Comparison of ENCODE assay signal across 8 cellular contexts in the genomic region with DNA sequence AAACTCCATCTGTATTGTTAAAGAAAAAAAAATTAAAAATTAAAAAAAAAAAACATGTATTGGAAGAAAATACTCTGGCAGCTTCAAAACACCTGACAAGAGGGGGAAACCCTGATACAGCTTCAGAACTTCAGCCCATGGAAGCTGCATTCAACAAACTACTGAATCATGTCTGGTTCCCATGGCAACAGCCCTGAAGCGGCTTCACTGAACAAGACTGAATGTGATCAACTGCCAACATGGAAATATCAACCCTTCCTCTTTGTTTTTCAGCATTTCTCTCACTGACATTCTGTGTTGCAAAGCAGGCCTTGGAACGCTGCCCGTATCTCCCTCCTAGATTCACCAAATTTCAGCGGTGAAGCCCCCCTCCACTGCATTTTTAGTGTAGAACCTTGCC. TPM values are rescaled to one million over a fixed set of nuclear protein-coding genes. Genes with fewer than 3 reads are reported as not detected.
DNase-seq lines count a peak whose midpoint lies in the region; ATAC-seq and TF ChIP-seq lines count a peak whose summit lies in the region.
"Had no signal": no experiment of that assay in that cellular context is flagged by ENCODE, and none has a peak within 500 bp of the region (broad histone marks: within the 10 kb centered on the region; RNA-seq: fewer than 3 reads in every experiment).

No MANE protein-coding gene starts in this region.

- H4K20me1 ChIP-seq in neural cell (ENCODE audit: insufficient read depth) = no peaks in the 10 kb centered on the region

- H3K4me1 Mint-ChIP-seq in activated CD8-positive, alpha-beta T cell treated with anti-CD3 and anti-CD28 coated beads for 36 hours (ENCODE audit: low read depth) = peaks cover 16% of the 10 kb centered on the region

- peak; percentile 53 for TF ChIP-seq RAD21 in neural cell (conservative IDR thresholded peaks at IDR 0.05)

- TF ChIP-seq CTCF in NB4 (IDR thresholded peaks at IDR 0.05; ENCODE audit: low read depth, low read length) (no peak), esophagus squamous epithelium (IDR thresholded peaks at IDR 0.05) (no peak), neural cell (IDR thresholded peaks at IDR 0.05; ENCODE audit: poor library complexity, severe bottlenecking) (peak; percentile 24)
- TF ChIP-seq CTCF in activated CD8-positive, alpha-beta T cell treated with anti-CD3 and anti-CD28 coated beads for 36 hours (IDR thresholded peaks at IDR 0.05) = no peak

- H3K36me3 Mint-ChIP-seq in activated CD8-positive, alpha-beta T cell treated with anti-CD3 and anti-CD28 coated beads for 36 hours (ENCODE audit: low read depth) = no peaks in the 10 kb centered on the region

- H3K9me3 ChIP-seq in esophagus squamous epithelium = no peaks in the 10 kb centered on the region
- H3K9me3 ChIP-seq in neural cell (ENCODE audit: low read length) = no peaks in the 10 kb centered on the region
- H3K9me3 ChIP-seq: SJCRH30 had no signal

- intact Hi-C loops in activated CD8-positive, alpha-beta T cell treated with anti-CD3 and anti-CD28 coated beads for 36 hours (cut with micrococcal nuclease) = no loop called here
- intact Hi-C loops in esophagus squamous epithelium (cut with DNase I) = loop anchor here (5.0 kb wide), 1 partner anchor 42 kb away; no protein-coding TSS in a partner anchor

- H2AFZ ChIP-seq in neural cell (ENCODE audit: low read depth, low read length) = peak overlapping the region; percentile 61

- CTCF ChIA-PET in activated CD8-positive, alpha-beta T cell treated with anti-CD3 and anti-CD28 coated beads for 36 hours (lab: Charles Lee) = interaction anchor here (1.6 kb wide), 1 partner anchor 11 kb away, joined by 3 read pairs; no protein-coding TSS in a partner anchor

- no peaks in the 10 kb centered on the region for H3F3A ChIP-seq in neural cell (ENCODE audit: insufficient read depth, low read length, poor library complexity, severe bottlenecking)

- peak overlapping the region; percentile 76 for H3K27ac Mint-ChIP-seq in activated CD8-positive, alpha-beta T cell treated with anti-CD3 and anti-CD28 coated beads for 36 hours

- no peak overlapping the region for H3K4me3 Mint-ChIP-seq in activated CD8-positive, alpha-beta T cell treated with anti-CD3 and anti-CD28 coated beads for 36 hours

- no peaks in the 10 kb centered on the region for H3K36me3 ChIP-seq in esophagus squamous epithelium
- H3K36me3 ChIP-seq in neural cell (ENCODE audit: insufficient read depth, low read length) = no peaks in the 10 kb centered on the region
- H3K36me3 ChIP-seq: SJCRH30 had no signal

- no peaks in the 10 kb centered on the region for H3K27me3 Mint-ChIP-seq in activated CD8-positive, alpha-beta T cell treated with anti-CD3 and anti-CD28 coated beads for 36 hours

- no peaks in the 10 kb centered on the region for H3K9me3 Mint-ChIP-seq in activated CD8-positive, alpha-beta T cell treated with anti-CD3 and anti-CD28 coated beads for 36 hours

- TF ChIP-seq POLR2A in NB4 (IDR thresholded peaks at IDR 0.05; ENCODE audit: extremely low read depth, insufficient read length) (no peak), esophagus squamous epithelium (IDR thresholded peaks at IDR 0.05) (no peak)

- peak overlapping the region; percentile 58 for H3K9ac ChIP-seq in neural cell (ENCODE audit: low read length)

- peak overlapping the region; percentile 71 to 88 (median 84) for H3K27ac ChIP-seq in esophagus squamous epithelium
- peak overlapping the region; percentile 86 for H3K27ac ChIP-seq in neural cell (ENCODE audit: low read length)
- H3K27ac ChIP-seq: SJCRH30 had no signal

- POLR2A ChIA-PET in activated CD8-positive, alpha-beta T cell treated with anti-CD3 and anti-CD28 coated beads for 36 hours (lab: Charles Lee) = interaction anchor here (0.8 to 1.6 kb wide), 5 partner anchors 12 to 84 kb away, joined by 3 to 4 read pairs (median 3); no protein-coding TSS in a partner anchor

- TF ChIP-seq EP300 in neural cell (conservative IDR thresholded peaks at IDR 0.05; ENCODE audit: poor library complexity, severe bottlenecking) = peak; percentile 52

- H3K27me3 ChIP-seq in esophagus squamous epithelium (no peaks in the 10 kb centered on the region), neural cell (ENCODE audit: insufficient read depth, low read depth, low read length) (no peaks in the 10 kb centered on the region)
- H3K27me3 ChIP-seq: SJCRH30 had no signal

- peaks cover 34 to 62% (median 38%) of the 10 kb centered on the region in 3 donors for H3K4me1 ChIP-seq in esophagus squamous epithelium

- WGBS in esophagus squamous epithelium, 2 donors = 16 to 41% methylated on average over 4 of the region's 4 CpGs

- no peaks in the 10 kb centered on the region for H3K9me2 ChIP-seq in neural cell (ENCODE audit: insufficient read depth, low read length)

- peak overlapping the region; percentile 37 for H3K4me2 ChIP-seq in neural cell (ENCODE audit: low read length)

- ATAC-seq in GM18868 (IDR thresholded peaks at IDR 0.05; ENCODE audit: unreplicated experiment) = peak; percentile 76
- peak; percentile 73 for ATAC-seq in activated CD8-positive, alpha-beta T cell treated with anti-CD3 and anti-CD28 coated beads for 36 hours
- ATAC-seq in HG02642 (IDR thresholded peaks at IDR 0.05; ENCODE audit: poor library complexity, unreplicated experiment) = no peak

- no peaks in the 10 kb centered on the region for H3K79me2 ChIP-seq in neural cell (replicated peaks; ENCODE audit: insufficient read depth, low read length)

- H3K4me3 ChIP-seq in NB4 (ENCODE audit: low read depth, low read length) = no peak overlapping the region
- peak overlapping the region in 1 of 4 donors; percentile 9 for H3K4me3 ChIP-seq in esophagus squamous epithelium
- H3K4me3 ChIP-seq in neural cell (ENCODE audit: low read length) = peak overlapping the region; percentile 43
- H3K4me3 ChIP-seq: SJCRH30 had no signal

- DNase-seq in NB4 (ENCODE audit: low read depth) (peak; percentile 57), esophagus squamous epithelium (lab: John Stamatoyannopoulos, UW) (no peak), ureter (ENCODE audit: low spot score) (peak; percentile 58)
- peak; percentile 80 for DNase-seq in activated CD8-positive, alpha-beta T cell treated with anti-CD3 and anti-CD28 coated beads for 36 hours

TF ChIP-seq in neural cell, 6 proteins besides CTCF, POLR2A, EP300 and RAD21:
- no peak for TF ChIP-seq EZH2 (IDR thresholded peaks at IDR 0.05; ENCODE audit: borderline replicate concordance, insufficient read depth, low read length, poor library complexity, severe bottlenecking)
- TF ChIP-seq SMC3 (conservative IDR thresholded peaks at IDR 0.05; ENCODE audit: poor library complexity) = peak; percentile 55
- peak; percentile 40 for TF ChIP-seq MXI1 (conservative IDR thresholded peaks at IDR 0.05; ENCODE audit: poor library complexity, severe bottlenecking)
- TF ChIP-seq, protein P1, sequence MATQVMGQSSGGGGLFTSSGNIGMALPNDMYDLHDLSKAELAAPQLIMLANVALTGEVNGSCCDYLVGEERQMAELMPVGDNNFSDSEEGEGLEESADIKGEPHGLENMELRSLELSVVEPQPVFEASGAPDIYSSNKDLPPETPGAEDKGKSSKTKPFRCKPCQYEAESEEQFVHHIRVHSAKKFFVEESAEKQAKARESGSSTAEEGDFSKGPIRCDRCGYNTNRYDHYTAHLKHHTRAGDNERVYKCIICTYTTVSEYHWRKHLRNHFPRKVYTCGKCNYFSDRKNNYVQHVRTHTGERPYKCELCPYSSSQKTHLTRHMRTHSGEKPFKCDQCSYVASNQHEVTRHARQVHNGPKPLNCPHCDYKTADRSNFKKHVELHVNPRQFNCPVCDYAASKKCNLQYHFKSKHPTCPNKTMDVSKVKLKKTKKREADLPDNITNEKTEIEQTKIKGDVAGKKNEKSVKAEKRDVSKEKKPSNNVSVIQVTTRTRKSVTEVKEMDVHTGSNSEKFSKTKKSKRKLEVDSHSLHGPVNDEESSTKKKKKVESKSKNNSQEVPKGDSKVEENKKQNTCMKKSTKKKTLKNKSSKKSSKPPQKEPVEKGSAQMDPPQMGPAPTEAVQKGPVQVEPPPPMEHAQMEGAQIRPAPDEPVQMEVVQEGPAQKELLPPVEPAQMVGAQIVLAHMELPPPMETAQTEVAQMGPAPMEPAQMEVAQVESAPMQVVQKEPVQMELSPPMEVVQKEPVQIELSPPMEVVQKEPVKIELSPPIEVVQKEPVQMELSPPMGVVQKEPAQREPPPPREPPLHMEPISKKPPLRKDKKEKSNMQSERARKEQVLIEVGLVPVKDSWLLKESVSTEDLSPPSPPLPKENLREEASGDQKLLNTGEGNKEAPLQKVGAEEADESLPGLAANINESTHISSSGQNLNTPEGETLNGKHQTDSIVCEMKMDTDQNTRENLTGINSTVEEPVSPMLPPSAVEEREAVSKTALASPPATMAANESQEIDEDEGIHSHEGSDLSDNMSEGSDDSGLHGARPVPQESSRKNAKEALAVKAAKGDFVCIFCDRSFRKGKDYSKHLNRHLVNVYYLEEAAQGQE (IDR thresholded peaks at IDR 0.05; ENCODE audit: borderline replicate concordance) = peak; percentile 88
- TF ChIP-seq TAF1 (IDR thresholded peaks at IDR 0.05; ENCODE audit: low read depth) = peak; percentile 42
- TF ChIP-seq POLR2AphosphoS5 (IDR thresholded peaks at IDR 0.05) = peak; percentile 47
TF ChIP-seq in neural cell: peak in this region for 5.

RNA-seq across cellular contexts. Expression of gene GPCPD1, which starts 48.1 kb away (rescaled TPM):
- 10 to 100 TPM; 32.3 TPM for total RNA-seq in activated CD8-positive, alpha-beta T cell treated with anti-CD3 and anti-CD28 coated beads for 36 hours
- total RNA-seq in esophagus squamous epithelium (10 to 100 TPM in 3 of 4 donors, 1 to 10 TPM in 1; 8.5 to 18.7 (median 11.8) TPM), ureter (52.7 TPM)
- 155 and 159 TPM in 2 replicates for polyA plus RNA-seq in neural cell
- 168 and 203 TPM in 2 replicates for polyA minus RNA-seq in neural cell
